9 cellular contexts compared by ENCODE assay signal in the genomic region with DNA sequence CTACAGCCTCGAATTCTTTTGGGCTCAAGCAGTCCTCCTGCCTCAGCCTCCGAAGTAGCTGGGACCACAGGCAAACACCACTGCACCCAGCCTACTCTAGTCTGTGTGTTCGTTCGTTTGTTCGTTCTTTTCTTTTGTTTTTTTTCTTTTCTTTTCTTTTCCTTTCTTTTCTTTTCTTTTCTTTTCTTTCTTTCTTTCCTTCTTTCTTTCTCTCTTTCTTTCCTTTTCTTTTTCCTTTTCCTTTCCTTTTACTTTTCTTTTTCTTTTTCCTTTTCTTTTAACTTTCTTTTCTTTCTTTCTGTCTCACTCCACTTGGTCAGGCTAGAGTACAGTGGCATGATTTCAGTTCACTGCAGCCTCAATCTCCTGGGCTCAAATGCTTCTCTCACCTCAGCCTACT.
"Had no signal": no experiment of that assay in that cellular context is flagged by ENCODE, and none has a peak within 500 bp of the region (broad histone marks: within the 10 kb centered on the region; RNA-seq: fewer than 3 reads in every experiment).

No MANE protein-coding gene starts in this region.

- H3K9ac ChIP-seq: GM23248 had no signal

- H3K36me3 ChIP-seq: HAP-1 had no signal

- H3K27me3 Mint-ChIP-seq: IgD-negative memory B cell had no signal

- H3K27ac ChIP-seq: GM23248, HL-60 had no signal

- H2AFZ ChIP-seq: GM23248 had no signal

- ATAC-seq: HCT116, HepG2 had no signal

- H3K4me3 Mint-ChIP-seq: IgD-negative memory B cell had no signal

- H3K27ac Mint-ChIP-seq: IgD-negative memory B cell had no signal

- H3K4me3 ChIP-seq: GM23248, HAP-1 had no signal

- H3K9me3 ChIP-seq: HAP-1 had no signal

- FAIRE-seq: HepG2 had no signal

- DNase-seq: GM23248, GOT3, H7, KG1 had no signal
